Comparison of ENCODE assay signal across 12 cellular contexts in genomic region chr18:77165489-77166415, GRCh38. TPM values are rescaled to one million over a fixed set of nuclear protein-coding genes. Genes with fewer than 3 reads are reported as not detected.
DNase-seq lines count a peak whose midpoint lies in the region; ATAC-seq and TF ChIP-seq lines count a peak whose summit lies in the region.
"Had no signal": no experiment of that assay in that cellular context is flagged by ENCODE, and none has a peak within 500 bp of the region (broad histone marks: within the 10 kb centered on the region; RNA-seq: fewer than 3 reads in every experiment).

No MANE protein-coding gene starts in this region.

- H3K9me3 Mint-ChIP-seq in stimulated activated naive CD8-positive, alpha-beta T cell treated with anti-CD3 and anti-CD28 coated beads, Interleukin-15, amount 100 ng/mL, for 72 hours: no peaks in the 10 kb centered on the region
- H3K9me3 Mint-ChIP-seq: activated T-cell treated with anti-CD3 and anti-CD28 coated beads, Interleukin-2, amount 50 U/mL, for 4 hours had no signal

- WGBS in lower leg skin, 2 donors: 39 to 42% methylated on average over 26 of the region's 26 CpGs

- no peak for TF ChIP-seq POLR2A in lower leg skin (IDR thresholded peaks at IDR 0.05)

- no peak overlapping the region for H3K4me3 Mint-ChIP-seq in stimulated activated naive CD8-positive, alpha-beta T cell treated with anti-CD3 and anti-CD28 coated beads, Interleukin-15, amount 100 ng/mL, for 72 hours
- H3K4me3 Mint-ChIP-seq: activated T-cell treated with anti-CD3 and anti-CD28 coated beads, Interleukin-2, amount 50 U/mL, for 4 hours had no signal

- H3K4me3 ChIP-seq in HFF-Myc (replicated peaks; ENCODE audit: low read depth, low read length) (no peak overlapping the region), lower leg skin (ENCODE audit: low read depth, poor library complexity, severe bottlenecking) (no peak overlapping the region)
- H3K4me3 ChIP-seq: GM12878 had no signal

- intact Hi-C loops in lower leg skin (cut with DNase I; ENCODE audit: low total_unique reads): no loop called here

- peaks cover 7% of the 10 kb centered on the region for H3K4me1 Mint-ChIP-seq in stimulated activated naive CD8-positive, alpha-beta T cell treated with anti-CD3 and anti-CD28 coated beads, Interleukin-15, amount 100 ng/mL, for 72 hours

- H3K27me3 Mint-ChIP-seq in stimulated activated naive CD8-positive, alpha-beta T cell treated with anti-CD3 and anti-CD28 coated beads, Interleukin-15, amount 100 ng/mL, for 72 hours: peaks cover 25% of the 10 kb centered on the region

- H3K27ac Mint-ChIP-seq in stimulated activated naive CD8-positive, alpha-beta T cell treated with anti-CD3 and anti-CD28 coated beads, Interleukin-15, amount 100 ng/mL, for 72 hours: peak overlapping the region; percentile 36 to 80

- DNase-seq in HFF-Myc (ENCODE audit: extremely low read depth, low read depth) (peak; percentile 25), lower leg skin (ENCODE audit: low spot score in 2 of 2) (peak; percentile 75 to 91), NCI-H2107 (lab: John Stamatoyannopoulos, UW) (no peak)
- DNase-seq in stimulated activated naive CD8-positive, alpha-beta T cell treated with anti-CD3 and anti-CD28 coated beads, Interleukin-15, amount 100 ng/mL, for 72 hours: no peak
- no peak for DNase-seq in activated CD4-positive, CD25-positive, alpha-beta regulatory T cell (lab: John Stamatoyannopoulos, UW)
- DNase-seq in activated effector memory CD4-positive, alpha-beta T cell treated with Interleukin-2 at 50 U/mL for 16 hours: no peak
- DNase-seq: activated CD4-positive, alpha-beta T cell treated with anti-CD3 and anti-CD28 coated beads for 1 hour; activated T-cell treated with anti-CD3 and anti-CD28 coated beads, Interleukin-2, amount 50 U/mL, for 4 hours; effector memory CD4-positive, alpha-beta T cell; SW 1271 had no signal

- TF ChIP-seq CTCF in HFF-Myc (IDR thresholded peaks at IDR 0.05; ENCODE audit: low read depth, low read length, missing control alignments) (no peak), lower leg skin (IDR thresholded peaks at IDR 0.05) (no peak)

- peak; percentile 21 for ATAC-seq in esophagus mucosa
- no peak for ATAC-seq in stimulated activated naive CD8-positive, alpha-beta T cell treated with anti-CD3 and anti-CD28 coated beads, Interleukin-15, amount 100 ng/mL, for 72 hours
- ATAC-seq: activated T-cell treated with anti-CD3 and anti-CD28 coated beads, Interleukin-2, amount 50 U/mL, for 4 hours; GM12878 had no signal

RNA-seq across cellular contexts. Expression of gene MBP, which starts 33.2 kb away (rescaled TPM):
- total RNA-seq in esophagus mucosa (25.5 TPM), lower leg skin (10 to 100 TPM; 45.0 to 60.0 (median 51.9) TPM)

Comparison
In these comparisons a context has a peak if more than half of its experiments do, and no peak if none do; other contexts are left out.
1. DNase-seq: peak in HFF-Myc (single experiment) and lower leg skin (2 of 2); none in stimulated activated naive CD8-positive, alpha-beta T cell treated with anti-CD3 and anti-CD28 coated beads, Interleukin-15, amount 100 ng/mL, for 72 hours (0 of 2), activated CD4-positive, CD25-positive, alpha-beta regulatory T cell (0 of 4), NCI-H2107 (single experiment) and activated effector memory CD4-positive, alpha-beta T cell treated with Interleukin-2 at 50 U/mL for 16 hours (single experiment).